In the genomic region with DNA sequence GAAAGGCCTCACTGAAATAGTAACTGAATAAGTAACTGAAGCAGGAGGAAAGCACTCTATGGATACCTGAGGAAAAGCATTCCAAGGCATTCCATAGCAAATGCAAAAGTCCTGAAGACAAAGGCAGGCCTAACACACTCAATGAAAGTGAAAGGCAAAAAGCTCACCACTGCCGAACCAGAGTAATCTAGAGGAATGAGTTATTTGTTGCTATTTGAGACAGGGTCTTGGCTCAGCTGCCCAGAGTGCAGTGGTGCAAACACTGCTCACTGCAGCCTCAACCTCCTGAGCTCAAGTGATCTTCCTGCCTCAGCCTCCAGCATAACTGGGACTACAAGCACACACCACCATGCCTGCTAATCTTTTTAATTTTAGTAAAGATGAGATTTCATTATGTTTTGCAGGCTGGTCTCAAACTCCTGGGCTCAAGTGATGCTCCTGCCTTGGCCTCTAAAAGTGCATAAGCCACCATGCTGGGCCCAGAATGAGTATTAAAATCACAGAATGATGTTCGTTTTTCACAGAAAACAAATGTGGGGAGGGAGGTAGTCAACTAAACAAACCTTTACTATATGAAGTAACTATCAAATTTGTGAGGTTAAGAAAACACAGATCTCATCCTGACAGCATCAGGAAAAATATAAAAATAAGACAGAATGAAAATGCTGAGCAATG, we compare ENCODE assay signal across 1 cellular context.
A peak's percentile ranks its signal among the peaks of the same experiment; 100 is the strongest.
TF ChIP-seq lines count a peak whose summit lies in the region.

No MANE protein-coding gene starts in this region.

TF ChIP-seq in GM12878, 131 proteins besides CTCF, POLR2A, EP300 and RAD21:
- TF ChIP-seq FOXM1 (IDR thresholded peaks at IDR 0.05; ENCODE audit: low read depth, low read length) (no peak), NR2F1 (conservative IDR thresholded peaks at IDR 0.05) (no peak), EED (IDR thresholded peaks at IDR 0.05; ENCODE audit: low read depth) (peak; percentile 43; the same call in 1 of the 2 replicates), ZZZ3 (IDR thresholded peaks at IDR 0.05; ENCODE audit: control insufficient read depth, insufficient read length, low read depth) (no peak), SMAD5 (IDR thresholded peaks at IDR 0.05; ENCODE audit: low read depth) (no peak), CBFB (IDR thresholded peaks at IDR 0.05; ENCODE audit: low read depth) (no peak), HDAC6 (IDR thresholded peaks at IDR 0.05; ENCODE audit: unreplicated experiment) (no peak), RELB (IDR thresholded peaks at IDR 0.05; ENCODE audit: low read depth) (no peak), TCF12 (IDR thresholded peaks at IDR 0.05; ENCODE audit: low read depth, low read length) (no peak), JUNB (IDR thresholded peaks at IDR 0.05) (0 out of 2 replicates have a peak, but pooled peaks have one; percentile 14), TARDBP (IDR thresholded peaks at IDR 0.05; ENCODE audit: borderline replicate concordance) (no peak), BHLHE40 (IDR thresholded peaks at IDR 0.05; ENCODE audit: borderline replicate concordance in 1 of 2, low read depth in 2 of 2, low read length in 1 of 2) (no peak), RUNX3 (IDR thresholded peaks at IDR 0.05; ENCODE audit: low read length) (peak; percentile 42)
